In the genomic region with DNA sequence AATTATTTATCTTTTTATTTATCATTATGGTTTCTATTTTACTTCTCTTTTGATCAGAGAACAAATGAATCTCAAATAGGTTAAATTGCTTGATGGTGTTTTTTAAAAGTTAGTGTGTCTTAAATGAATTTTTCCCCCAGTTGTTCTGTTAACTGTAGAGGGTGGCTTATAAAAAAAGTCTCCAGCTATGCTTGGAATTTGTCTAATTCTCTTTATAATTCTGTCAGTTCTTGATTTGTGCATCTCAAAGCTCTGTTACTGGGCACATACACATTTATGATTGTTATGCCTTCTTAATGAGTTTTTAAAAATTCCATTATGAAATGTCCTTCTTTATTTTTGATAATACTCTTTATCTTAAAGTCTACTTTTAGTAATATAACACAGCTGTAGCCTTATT, we compare ENCODE assay signal across 17 cellular contexts. TPM values are rescaled to one million over a fixed set of nuclear protein-coding genes. Genes with fewer than 3 reads are reported as not detected.
A peak's percentile ranks its signal among the peaks of the same experiment; 100 is the strongest.
DNase-seq lines count a peak whose midpoint lies in the region; ATAC-seq and FAIRE-seq lines count a peak whose summit lies in the region.
"Had no signal": no experiment of that assay in that cellular context is flagged by ENCODE, and none has a peak within 500 bp of the region (broad histone marks: within the 10 kb centered on the region; RNA-seq: fewer than 3 reads in every experiment).

No MANE protein-coding gene starts in this region.

- H2BK12ac ChIP-seq in mesenchymal stem cell (ENCODE audit: low read length in 2 of 2): no peak overlapping the region

- H3K9me3 ChIP-seq in SK-N-MC (ENCODE audit: low read depth, low read length) (no peaks in the 10 kb centered on the region), mesenchymal stem cell (ENCODE audit: control insufficient read depth, low read length) (no peaks in the 10 kb centered on the region)
- H3K9me3 ChIP-seq: MG63 had no signal

- no peak overlapping the region for H2BK5ac ChIP-seq in mesenchymal stem cell (ENCODE audit: low read depth, low read length, poor library complexity, severe bottlenecking)

- no peaks in the 10 kb centered on the region for H3K36me3 Mint-ChIP-seq in activated CD4-positive, alpha-beta T cell treated with anti-CD3 and anti-CD28 coated beads for 36 hours (ENCODE audit: low read depth)
- H3K36me3 Mint-ChIP-seq: CD8-positive, alpha-beta memory T cell had no signal

- no peak overlapping the region for H4K91ac ChIP-seq in mesenchymal stem cell (ENCODE audit: low read length)

- H3K4me3 ChIP-seq in SK-N-MC: peak overlapping the region; percentile 67
- H3K4me3 ChIP-seq in mesenchymal stem cell (ENCODE audit: insufficient read depth in 1 of 2, low read depth in 1 of 2, low read length in 2 of 2): no peak overlapping the region
- H3K4me3 ChIP-seq: MG63 had no signal

- H3K27me3 Mint-ChIP-seq in activated CD4-positive, alpha-beta T cell treated with anti-CD3 and anti-CD28 coated beads for 36 hours: peaks cover 9% of the 10 kb centered on the region

- intact Hi-C loops in activated CD4-positive, alpha-beta T cell treated with anti-CD3 and anti-CD28 coated beads for 36 hours (cut with DNase I, micrococcal nuclease): no loop called here

- no peak overlapping the region for H3K4me3 Mint-ChIP-seq in activated CD4-positive, alpha-beta T cell treated with anti-CD3 and anti-CD28 coated beads for 36 hours
- H3K4me3 Mint-ChIP-seq: CD8-positive, alpha-beta memory T cell had no signal

- CTCF ChIA-PET in activated CD4-positive, alpha-beta T cell treated with anti-CD3 and anti-CD28 coated beads for 36 hours (lab: Charles Lee): no interaction called here

- H3K27me3 ChIP-seq in mesenchymal stem cell (ENCODE audit: control insufficient read depth in 1 of 2, insufficient read depth in 1 of 2, low read length in 2 of 2): peaks cover 0 to 3% of the 10 kb centered on the region in 2 experiments
- H3K27me3 ChIP-seq: MG63 had no signal

- no peaks in the 10 kb centered on the region for H3K79me1 ChIP-seq in mesenchymal stem cell (replicated peaks; ENCODE audit: low read length, poor library complexity, severe bottlenecking)

- POLR2A ChIA-PET in activated CD4-positive, alpha-beta T cell treated with anti-CD3 and anti-CD28 coated beads for 36 hours (lab: Charles Lee): no interaction called here

- H4K8ac ChIP-seq in mesenchymal stem cell (ENCODE audit: low read length): no peak overlapping the region

- H3K4me1 ChIP-seq in mesenchymal stem cell (ENCODE audit: control insufficient read depth, insufficient read depth, low read depth, low read length): peaks cover 4% of the 10 kb centered on the region

- no peak overlapping the region for H3K4me2 ChIP-seq in mesenchymal stem cell (ENCODE audit: low read length, poor library complexity, severe bottlenecking)

- H3K9ac ChIP-seq in SK-N-MC (ENCODE audit: insufficient read length): peak overlapping the region; percentile 80
- H3K9ac ChIP-seq in mesenchymal stem cell (ENCODE audit: low read length): peak overlapping the region; percentile 41

- no peaks in the 10 kb centered on the region for H3K4me1 Mint-ChIP-seq in activated CD4-positive, alpha-beta T cell treated with anti-CD3 and anti-CD28 coated beads for 36 hours
- H3K4me1 Mint-ChIP-seq: CD8-positive, alpha-beta memory T cell had no signal

- DNase-seq in GM03348 (ENCODE audit: low spot score) (peak; percentile 20), SK-N-MC (ENCODE audit: low read depth, low spot score) (no peak), mesenchymal stem cell (no peak), urothelium cell line (ENCODE audit: low spot score) (peak; percentile 2), GM19238 (ENCODE audit: insufficient read length, low spot score) (no peak)
- DNase-seq in activated CD4-positive, alpha-beta T cell treated with anti-CD3 and anti-CD28 coated beads for 36 hours: no peak
- DNase-seq: CD8-positive, alpha-beta memory T cell; KBM-7; MG63; NCI-H1105; NCI-H187; NCI-H446; NCI-H748 treated with DMSO at 0.1 percent for 48 hours had no signal

- peak overlapping the region; percentile 99 for H3K27ac ChIP-seq in SK-N-MC
- H3K27ac ChIP-seq in mesenchymal stem cell (ENCODE audit: low read length, poor library complexity, severe bottlenecking): no peak overlapping the region
- H3K27ac ChIP-seq: HL-60 had no signal

- no peak overlapping the region for H2AK5ac ChIP-seq in mesenchymal stem cell (ENCODE audit: low read length, severe bottlenecking)

- no peak overlapping the region for H3K14ac ChIP-seq in mesenchymal stem cell (ENCODE audit: low read length in 2 of 2)

- ATAC-seq in activated CD4-positive, alpha-beta T cell treated with anti-CD3 and anti-CD28 coated beads for 36 hours: no peak
- ATAC-seq in GM18873 (IDR thresholded peaks at IDR 0.05; ENCODE audit: low FRiP score, unreplicated experiment): no peak

- H2BK15ac ChIP-seq in mesenchymal stem cell (ENCODE audit: low read depth, poor library complexity, severe bottlenecking): no peak overlapping the region

- H3K18ac ChIP-seq in mesenchymal stem cell (ENCODE audit: low read depth in 1 of 2, low read length in 2 of 2): no peak overlapping the region

- H3K4ac ChIP-seq in mesenchymal stem cell (ENCODE audit: low read depth in 1 of 2, low read length in 2 of 2): no peak overlapping the region

- H3K23ac ChIP-seq in mesenchymal stem cell (ENCODE audit: low read length in 2 of 2): no peak overlapping the region

- no peak overlapping the region for H2BK120ac ChIP-seq in mesenchymal stem cell (ENCODE audit: low read depth, low read length)

- no peak overlapping the region for H3K27ac Mint-ChIP-seq in activated CD4-positive, alpha-beta T cell treated with anti-CD3 and anti-CD28 coated beads for 36 hours
- H3K27ac Mint-ChIP-seq: CD8-positive, alpha-beta memory T cell had no signal

- no peak for FAIRE-seq in urothelium cell line (lab: Jason Lieb, UNC)
- FAIRE-seq: GM19239 had no signal

- H2AFZ ChIP-seq in mesenchymal stem cell (ENCODE audit: low read depth, low read length): no peak overlapping the region

- no peaks in the 10 kb centered on the region for H3K9me3 Mint-ChIP-seq in activated CD4-positive, alpha-beta T cell treated with anti-CD3 and anti-CD28 coated beads for 36 hours (ENCODE audit: low read depth)
- H3K9me3 Mint-ChIP-seq: CD8-positive, alpha-beta memory T cell had no signal

- no peaks in the 10 kb centered on the region for H3K36me3 ChIP-seq in SK-N-MC (ENCODE audit: insufficient read depth, low read length)
- no peaks in the 10 kb centered on the region for H3K36me3 ChIP-seq in mesenchymal stem cell (ENCODE audit: control insufficient read depth in 1 of 2, insufficient read depth in 2 of 2, low read depth in 1 of 2, low read length in 2 of 2)
- H3K36me3 ChIP-seq: MG63 had no signal

RNA-seq across cellular contexts. Expression of gene LIN28B, which starts 58.0 kb away (rescaled TPM):
- 7.0 TPM for polyA plus RNA-seq in mesenchymal stem cell (2013, experiment 1 of 2)
- polyA plus RNA-seq in mesenchymal stem cell (2013, experiment 2 of 2): 7.0 TPM
- not detected for total RNA-seq in activated CD4-positive, alpha-beta T cell treated with anti-CD3 and anti-CD28 coated beads for 36 hours
- total RNA-seq: CD8-positive, alpha-beta memory T cell had no signal
- polyA plus RNA-seq: BJ; CD8-positive, alpha-beta memory T cell had no signal

Comparison
In these comparisons a context has a peak if more than half of its experiments do, and no peak if none do; other contexts are left out.
1. DNase-seq: peak in GM03348 (single experiment) and urothelium cell line (single experiment); none in SK-N-MC (single experiment), mesenchymal stem cell (single experiment), activated CD4-positive, alpha-beta T cell treated with anti-CD3 and anti-CD28 coated beads for 36 hours (single experiment) and GM19238 (single experiment).